Comparison of ENCODE assay signal across 17 cellular contexts in genomic region chr1:174222166-174222949, GRCh38.
A peak's percentile ranks its signal among the peaks of the same experiment; 100 is the strongest.
DNase-seq lines count a peak whose midpoint lies in the region; ATAC-seq, FAIRE-seq and TF ChIP-seq lines count a peak whose summit lies in the region.
"Had no signal": no experiment of that assay in that cellular context is flagged by ENCODE, and none has a peak within 500 bp of the region (broad histone marks: within the 10 kb centered on the region; RNA-seq: fewer than 3 reads in every experiment).

No MANE protein-coding gene starts in this region.

- H2BK120ac ChIP-seq in mesenchymal stem cell (ENCODE audit: low read depth, low read length): no peak overlapping the region

- H3K27ac ChIP-seq in K562 (ENCODE audit: extremely low read depth, low read depth, low read length): no peak overlapping the region
- no peak overlapping the region for H3K27ac ChIP-seq in mesenchymal stem cell (ENCODE audit: low read length, poor library complexity, severe bottlenecking)
- no peak overlapping the region for H3K27ac ChIP-seq in effector memory CD4-positive, alpha-beta T cell (ENCODE audit: insufficient read depth, low read length, poor library complexity, severe bottlenecking)
- H3K27ac ChIP-seq: parathyroid adenoma had no signal

- H2BK5ac ChIP-seq in mesenchymal stem cell (ENCODE audit: low read depth, low read length, poor library complexity, severe bottlenecking): no peak overlapping the region

- ATAC-seq in K562: no peak
- no peak for ATAC-seq in HG03108 (IDR thresholded peaks at IDR 0.05; ENCODE audit: unreplicated experiment)
- no peak for ATAC-seq in left colon
- ATAC-seq: stimulated activated memory B cell treated with anti-CD40 and anti-IgM and Interleukin-4, amounts not matched to agents 10 μg/mL and 1 μg/mL and 100 μg/mL, for 72 hours had no signal

- no peak overlapping the region for H3K9ac ChIP-seq in K562 (ENCODE audit: insufficient read depth in 1 of 2, low read depth in 2 of 2, low read length in 2 of 2)
- H3K9ac ChIP-seq in mesenchymal stem cell (ENCODE audit: low read length): no peak overlapping the region
- H3K9ac ChIP-seq: parathyroid adenoma had no signal

- H3K9me3 ChIP-seq in K562 (replicated peaks; ENCODE audit: control insufficient read depth, insufficient read depth, low read depth, low read length): peaks cover 1% of the 10 kb centered on the region; the same call in 1 of the 2 replicates
- H3K9me3 ChIP-seq in mesenchymal stem cell (ENCODE audit: control insufficient read depth, low read length): peaks cover 4% of the 10 kb centered on the region
- H3K9me3 ChIP-seq in effector memory CD4-positive, alpha-beta T cell (ENCODE audit: control insufficient read depth, low read length): no peaks in the 10 kb centered on the region
- H3K9me3 ChIP-seq: Caco-2 had no signal

- no peak overlapping the region for H4K8ac ChIP-seq in mesenchymal stem cell (ENCODE audit: low read length)

- H3K79me2 ChIP-seq in K562 (ENCODE audit: control insufficient read depth, insufficient read depth, low read length): peaks cover 18% of the 10 kb centered on the region
- H3K79me2 ChIP-seq: parathyroid adenoma had no signal

- FAIRE-seq in K562 (lab: Jason Lieb, UNC): no peak

- no peak for TF ChIP-seq EP300 in K562 (IDR thresholded peaks at IDR 0.05; ENCODE audit: low read length)

- BruUV-seq in K562 (replicated peaks; lab: Mats Ljungman, UMichigan): no TSS peak

- H3K23ac ChIP-seq in mesenchymal stem cell (ENCODE audit: low read length in 2 of 2): no peak overlapping the region

- H3K4me1 ChIP-seq in K562 (replicated peaks in 1 of 2; ENCODE audit: control insufficient read depth in 2 of 2, insufficient read depth in 2 of 2, low read length in 2 of 2) (no peaks in the 10 kb centered on the region; a peak in 2 of 5 replicates), mesenchymal stem cell (ENCODE audit: control insufficient read depth, insufficient read depth, low read depth, low read length) (no peaks in the 10 kb centered on the region)
- no peaks in the 10 kb centered on the region for H3K4me1 ChIP-seq in effector memory CD4-positive, alpha-beta T cell (ENCODE audit: control insufficient read depth, insufficient read depth, low read length, poor library complexity, severe bottlenecking)
- H3K4me1 ChIP-seq: Caco-2, parathyroid adenoma had no signal

- no peak overlapping the region for H4K91ac ChIP-seq in mesenchymal stem cell (ENCODE audit: low read length)

- H3K18ac ChIP-seq in mesenchymal stem cell (ENCODE audit: low read depth in 1 of 2, low read length in 2 of 2): no peak overlapping the region

- TF ChIP-seq CTCF in K562 (IDR thresholded peaks at IDR 0.05 in 2 of 3, conservative IDR thresholded peaks at IDR 0.05 in 1 of 3; ENCODE audit: insufficient read depth in 2 of 3, low read depth in 1 of 3, low read length in 3 of 3): no peak

- no peak overlapping the region for H3K4ac ChIP-seq in mesenchymal stem cell (ENCODE audit: low read depth in 1 of 2, low read length in 2 of 2)

- H3K4me2 ChIP-seq in K562 (ENCODE audit: insufficient read depth, low read length) (no peak overlapping the region), mesenchymal stem cell (ENCODE audit: low read length, poor library complexity, severe bottlenecking) (no peak overlapping the region)

- WGBS in K562 (ENCODE audit: insufficient coverage, low coverage, missing lambda C conversion rate): 97% methylated on average over 4 of the region's 4 CpGs
- 95% methylated on average over 4 of the region's 4 CpGs for WGBS in mesenchymal stem cell

- in situ Hi-C loops in K562 (cut with MboI): no loop called here

- H3K27me3 ChIP-seq in K562 (ENCODE audit: control insufficient read depth in 2 of 2, insufficient read depth in 2 of 2, low read length in 2 of 2): no peaks in the 10 kb centered on the region
- no peaks in the 10 kb centered on the region for H3K27me3 ChIP-seq in mesenchymal stem cell (ENCODE audit: control insufficient read depth in 1 of 2, insufficient read depth in 1 of 2, low read length in 2 of 2)
- H3K27me3 ChIP-seq in effector memory CD4-positive, alpha-beta T cell (replicated peaks; ENCODE audit: control insufficient read depth, insufficient read depth, low read length, poor library complexity, severe bottlenecking): no peaks in the 10 kb centered on the region

- CTCF ChIA-PET in K562 (lab: Yijun Ruan, JAX; ENCODE audit: low intra/inter-chr PET ratio): no interaction called here

- POLR2A ChIA-PET in K562 (lab: Yijun Ruan, JAX): interaction anchor here (1.1 kb wide), 1 partner anchor 18 kb away, joined by 3 read pairs; no protein-coding TSS in a partner anchor

- intact Hi-C loops in K562 (cut with micrococcal nuclease) (no loop called here), left colon (cut with DNase I, micrococcal nuclease) (no loop called here)

- no peak for TF ChIP-seq POLR2A in K562 (conservative IDR thresholded peaks at IDR 0.05)

- no peak overlapping the region for H2BK12ac ChIP-seq in mesenchymal stem cell (ENCODE audit: low read length in 2 of 2)

- no peak for TF ChIP-seq RAD21 in K562 (CRISPR knock-in tag; conservative IDR thresholded peaks at IDR 0.05 in 1 of 2, IDR thresholded peaks at IDR 0.05 in 1 of 2)

- H3K4me3 ChIP-seq in K562 (no peak overlapping the region), mesenchymal stem cell (ENCODE audit: insufficient read depth in 1 of 2, low read depth in 1 of 2, low read length in 2 of 2) (no peak overlapping the region)
- no peak overlapping the region for H3K4me3 ChIP-seq in effector memory CD4-positive, alpha-beta T cell (ENCODE audit: insufficient read depth, low read depth, low read length, poor library complexity, severe bottlenecking)

- 0 out of 2 replicates have a peak, but pooled peaks cover 2% of the 10 kb centered on the region for H4K20me1 ChIP-seq in K562 (replicated peaks; ENCODE audit: control insufficient read depth, insufficient read depth, low read length)

- H2AFZ ChIP-seq in K562 (ENCODE audit: low read depth, low read length): no peak overlapping the region
- no peak overlapping the region for H2AFZ ChIP-seq in mesenchymal stem cell (ENCODE audit: low read depth, low read length)
- H2AFZ ChIP-seq: parathyroid adenoma had no signal

- H3K79me1 ChIP-seq in mesenchymal stem cell (replicated peaks; ENCODE audit: low read length, poor library complexity, severe bottlenecking): peaks cover 4% of the 10 kb centered on the region

- H3K14ac ChIP-seq in mesenchymal stem cell (ENCODE audit: low read length in 2 of 2): no peak overlapping the region

- peak; percentile 3 for DNase-seq in Daoy (ENCODE audit: low read depth)
- DNase-seq in HS-5 (ENCODE audit: low read depth): peak; percentile 76
- DNase-seq in K562 (ENCODE audit: extremely low read depth in 1 of 4, low spot score in 3 of 4): no peak
- peak; percentile 16 for DNase-seq in mesenchymal stem cell
- no peak for DNase-seq in NCI-H524 treated with DMSO at 0.1 percent for 48 hours (lab: John Stamatoyannopoulos, UW)
- no peak for DNase-seq in left colon
- DNase-seq in effector memory CD4-positive, alpha-beta T cell: no peak
- DNase-seq: activated naive CD4-positive, alpha-beta T cell treated with Interleukin-2 at 50 U/mL for 16 hours; Caco-2; hippocampal formation; mesendoderm; NCI-H1436; NCI-H748 treated with DMSO at 0.1 percent for 48 hours; stimulated activated CD4-positive, alpha-beta T cell treated with anti-CD3 and anti-CD28 coated beads, Interleukin-1b, Interleukin-23, amount 100 ng/mL, for 48 hours had no signal

- H3K36me3 ChIP-seq in K562 (ENCODE audit: control insufficient read depth, insufficient read depth, low read length) (peaks cover 38% of the 10 kb centered on the region; the same call in 2 of the 3 replicates), mesenchymal stem cell (ENCODE audit: control insufficient read depth in 1 of 2, insufficient read depth in 2 of 2, low read depth in 1 of 2, low read length in 2 of 2) (peaks cover 7 to 16% of the 10 kb centered on the region in 2 experiments)
- peaks cover 4% of the 10 kb centered on the region for H3K36me3 ChIP-seq in effector memory CD4-positive, alpha-beta T cell (ENCODE audit: control insufficient read depth, insufficient read depth, low read length)

- H2AK5ac ChIP-seq in mesenchymal stem cell (ENCODE audit: low read length, severe bottlenecking): no peak overlapping the region

- H3K9me1 ChIP-seq in K562 (ENCODE audit: control insufficient read depth, insufficient read depth, low read length): no peaks in the 10 kb centered on the region

- H2BK15ac ChIP-seq in mesenchymal stem cell (ENCODE audit: low read depth, poor library complexity, severe bottlenecking): no peak overlapping the region

TF ChIP-seq in K562, 482 proteins besides CTCF, POLR2A, EP300 and RAD21 (continues in another document):
- TF ChIP-seq ZNF41 (CRISPR knock-in tag; conservative IDR thresholded peaks at IDR 0.05): no peak
- TF ChIP-seq ZNF830 (CRISPR knock-in tag; IDR thresholded peaks at IDR 0.05): no peak
- no peak for TF ChIP-seq ZNF57 (CRISPR knock-in tag; IDR thresholded peaks at IDR 0.05)
- no peak for TF ChIP-seq E2F8 (IDR thresholded peaks at IDR 0.05; ENCODE audit: low read depth, partially characterized antibody)
- TF ChIP-seq SP2 (IDR thresholded peaks at IDR 0.05; ENCODE audit: extremely low read depth, low read depth, low read length, poor library complexity, severe bottlenecking): no peak
- no peak for TF ChIP-seq NUFIP1 (IDR thresholded peaks at IDR 0.05; ENCODE audit: partially characterized antibody)

Comparison
In these comparisons a context has a peak if more than half of its experiments do, and no peak if none do; other contexts are left out.
1. DNase-seq: peak in Daoy (single experiment), HS-5 (single experiment) and mesenchymal stem cell (single experiment); none in K562 (0 of 4), NCI-H524 treated with DMSO at 0.1 percent for 48 hours (single experiment), left colon (0 of 2) and effector memory CD4-positive, alpha-beta T cell (0 of 3).